ENCODE assay signal across 17 cellular contexts in the genomic region with DNA sequence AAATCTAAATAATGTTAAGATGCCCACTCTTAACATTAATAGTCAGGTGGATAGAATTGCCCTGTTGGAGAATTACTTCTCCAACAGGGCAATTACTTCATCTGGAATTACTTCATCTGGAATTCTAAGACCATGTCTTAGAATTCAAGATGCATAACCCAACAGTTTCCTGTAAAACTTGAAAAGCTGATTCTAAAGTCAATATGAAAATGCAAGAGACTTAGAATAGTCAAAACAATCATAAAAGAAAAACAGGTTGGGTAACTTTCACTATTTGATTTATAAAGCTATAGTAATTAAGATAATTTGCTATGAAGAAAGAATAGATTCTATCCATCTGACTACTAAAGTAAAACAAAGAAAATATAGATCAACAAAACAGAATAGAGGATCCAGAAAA.
DNase-seq lines count a peak whose midpoint lies in the region; FAIRE-seq and TF ChIP-seq lines count a peak whose summit lies in the region.
"Had no signal": no experiment of that assay in that cellular context is flagged by ENCODE, and none has a peak within 500 bp of the region (broad histone marks: within the 10 kb centered on the region; RNA-seq: fewer than 3 reads in every experiment).

No MANE protein-coding gene starts in this region.

- H3K9me3 ChIP-seq in prostate gland, result no peaks in the 10 kb centered on the region
- H3K9me3 ChIP-seq: HAP-1, SJSA1 had no signal

- H3K27me3 ChIP-seq in prostate gland (replicated peaks; ENCODE audit: insufficient read depth), result no peaks in the 10 kb centered on the region
- H3K27me3 ChIP-seq: SJSA1 had no signal

- no TSS peak for BruUV-seq in MCF 10A (replicated peaks; lab: Mats Ljungman, UMichigan)

- peaks cover 5% of the 10 kb centered on the region for H3K36me3 Mint-ChIP-seq in MCF 10A (ENCODE audit: insufficient read depth, unreplicated experiment)

- no peak for TF ChIP-seq CTCF in VCaP (conservative IDR thresholded peaks at IDR 0.05)
- no peak for TF ChIP-seq CTCF in epithelial cell of esophagus (IDR thresholded peaks at IDR 0.05; ENCODE audit: insufficient read depth, low read depth, low read length, missing control alignments)
- no peak for TF ChIP-seq CTCF in prostate gland (IDR thresholded peaks at IDR 0.05)
- TF ChIP-seq CTCF in MCF 10A (IDR thresholded peaks at IDR 0.05; ENCODE audit: unreplicated experiment), result no peak

- no peak overlapping the region for H3K4me3 Mint-ChIP-seq in MCF 10A (ENCODE audit: unreplicated experiment)
- H3K4me3 Mint-ChIP-seq: CD4-positive, alpha-beta T cell had no signal

- peak; percentile 44 for FAIRE-seq in GM12892 (lab: Jason Lieb, UNC)
- FAIRE-seq: D721Med had no signal

- peaks cover 15% of the 10 kb centered on the region for H3K4me1 ChIP-seq in prostate gland (replicated peaks)
- H3K4me1 ChIP-seq: HAP-1 had no signal

- no peaks in the 10 kb centered on the region for H3K4me1 Mint-ChIP-seq in MCF 10A (ENCODE audit: insufficient read depth, unreplicated experiment)

- no peak overlapping the region for H3K27ac Mint-ChIP-seq in MCF 10A (ENCODE audit: low read depth, unreplicated experiment)
- H3K27ac Mint-ChIP-seq: CD4-positive, alpha-beta T cell had no signal

- no peaks in the 10 kb centered on the region for H3K9me3 Mint-ChIP-seq in MCF 10A (ENCODE audit: unreplicated experiment)
- H3K9me3 Mint-ChIP-seq: CD4-positive, alpha-beta T cell had no signal

- H3K27ac ChIP-seq in VCaP, result peak overlapping the region; percentile 85
- peak overlapping the region; percentile 76 to 83 for H3K27ac ChIP-seq in prostate gland
- H3K27ac ChIP-seq: SJSA1 had no signal

- no peak overlapping the region for H3K4me3 ChIP-seq in epithelial cell of esophagus (ENCODE audit: low read length)
- H3K4me3 ChIP-seq in prostate gland, result no peak overlapping the region
- H3K4me3 ChIP-seq: HAP-1, SJSA1 had no signal

- intact Hi-C loops in prostate gland (cut with DNase I) (no loop called here), MCF 10A (cut with micrococcal nuclease) (no loop called here)

- no peaks in the 10 kb centered on the region for H3K36me3 ChIP-seq in prostate gland
- H3K36me3 ChIP-seq: HAP-1, SJSA1 had no signal

- H3K27me3 Mint-ChIP-seq in MCF 10A (ENCODE audit: insufficient read depth, unreplicated experiment), result no peaks in the 10 kb centered on the region
- H3K27me3 Mint-ChIP-seq: CD4-positive, alpha-beta T cell had no signal

- no peak for TF ChIP-seq POLR2A in GM12892 (IDR thresholded peaks at IDR 0.05; ENCODE audit: low read depth, low read length)
- no peak for TF ChIP-seq POLR2A in prostate gland (IDR thresholded peaks at IDR 0.05)

- CTCF ChIA-PET in MCF 10A (lab: Yijun Ruan, JAX), result interaction anchor here (0.7 to 2.2 kb wide), 2 partner anchors 37 to 48 kb away, joined by 4 to 7 read pairs; no protein-coding TSS in a partner anchor

- POLR2A ChIA-PET in MCF 10A (lab: Yijun Ruan, JAX), result interaction anchor here (0.6 kb wide), 1 partner anchor 182 kb away, joined by 3 read pairs; no protein-coding TSS in a partner anchor

- DNase-seq in GM12892 (ENCODE audit: insufficient read length) (no peak), epithelial cell of esophagus (ENCODE audit: low read depth) (peak; percentile 48), prostate gland (ENCODE audit: low spot score) (no peak), nucleus accumbens (lab: John Stamatoyannopoulos, UW) (no peak), MCF 10A (ENCODE audit: unreplicated experiment) (no peak), COLO829 (ENCODE audit: low spot score) (no peak), AG20443 (ENCODE audit: low spot score) (no peak)
- DNase-seq: AML-193; CD4-positive, alpha-beta T cell; NCI-H1417; NCI-H2029; NCI-H510A treated with DMSO at 0.1 percent for 48 hours; RPMI8226 had no signal
